In the genomic region with DNA sequence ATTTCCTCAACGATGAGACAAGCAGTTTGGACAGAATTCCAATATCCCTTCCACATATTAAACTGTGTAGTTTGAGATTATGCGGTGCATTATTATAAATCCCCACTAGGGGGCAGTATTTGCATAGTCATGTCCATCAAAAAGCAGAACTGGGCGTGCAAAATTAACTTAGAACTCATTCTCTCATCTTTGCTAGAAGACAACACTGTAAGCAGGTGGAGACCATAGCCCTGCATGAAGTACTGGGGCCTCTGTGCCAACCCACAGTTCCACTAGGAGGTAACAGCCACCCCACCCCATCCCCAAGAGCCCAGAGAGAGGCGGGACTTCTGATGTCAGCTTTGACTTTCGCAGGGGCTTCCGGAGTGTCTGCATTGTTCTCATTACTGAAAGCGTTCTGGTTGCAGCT, we compare ENCODE assay signal across 8 cellular contexts.
DNase-seq lines count a peak whose midpoint lies in the region; ATAC-seq and TF ChIP-seq lines count a peak whose summit lies in the region.

No MANE protein-coding gene starts in this region.

- WGBS in aorta, 2 donors = 46 to 47% methylated on average over 7 of the region's 7 CpGs

- peak; percentile 52 for TF ChIP-seq CTCF in GM12865 (IDR thresholded peaks at IDR 0.05; ENCODE audit: insufficient read depth, low read depth, low read length, missing control alignments)

- H3K27ac ChIP-seq in aorta (ENCODE audit: low read depth in 1 of 2, low read length in 2 of 2) = no peak overlapping the region

- no peaks in the 10 kb centered on the region for H3K9me3 ChIP-seq in aorta (ENCODE audit: control insufficient read depth, low read length)

- no peaks in the 10 kb centered on the region for H3K4me1 ChIP-seq in aorta (ENCODE audit: control insufficient read depth in 1 of 2, insufficient read depth in 2 of 2, low read length in 2 of 2)

- no peaks in the 10 kb centered on the region for H3K27me3 ChIP-seq in aorta (ENCODE audit: control insufficient read depth in 1 of 2, insufficient read depth in 2 of 2, low read length in 1 of 2)

- H3K4me3 ChIP-seq in GM12865 (ENCODE audit: low read depth, low read length) (no peak overlapping the region), aorta (ENCODE audit: low read length in 2 of 2) (no peak overlapping the region)

- no peaks in the 10 kb centered on the region for H3K36me3 ChIP-seq in aorta (ENCODE audit: control insufficient read depth in 1 of 2, insufficient read depth in 2 of 2, low read length in 1 of 2)

- DNase-seq in AG08395 (ENCODE audit: low spot score) (peak; percentile 51), GM12865 (ENCODE audit: low read depth) (peak; percentile 56), NCI-H1048 (lab: John Stamatoyannopoulos, UW) (peak; percentile 48), SK-N-DZ (ENCODE audit: low spot score) (peak; percentile 57), medulla oblongata (ENCODE audit: extremely low spot score) (peak; percentile 83), aorta (no peak)
- peak; percentile 20 for DNase-seq in effector CD4-positive, alpha-beta T cell
- no peak for DNase-seq in NK-92 treated with Interleukin-12 subunit alpha and Interleukin-12 subunit beta, amount 100 ng/mL, for 24 hours (lab: John Stamatoyannopoulos, UW)

- intact Hi-C loops in aorta (cut with DNase I) = loop anchor here (2.0 to 5.0 kb wide), 3 partner anchors 567 to 717 kb away; a partner anchor contains a TSS

- peak; percentile 82 for ATAC-seq in aorta (ENCODE audit: low FRiP score)

Comparison
In these comparisons a context has a peak if more than half of its experiments do, and no peak if none do; other contexts are left out.
1. DNase-seq: peak in AG08395 (single experiment), GM12865 (single experiment), NCI-H1048 (single experiment), SK-N-DZ (single experiment), effector CD4-positive, alpha-beta T cell (single experiment) and medulla oblongata (single experiment); none in aorta (0 of 2) and NK-92 treated with Interleukin-12 subunit alpha and Interleukin-12 subunit beta, amount 100 ng/mL, for 24 hours (single experiment).